ENCODE assay signal across 16 cellular contexts in the genomic region with DNA sequence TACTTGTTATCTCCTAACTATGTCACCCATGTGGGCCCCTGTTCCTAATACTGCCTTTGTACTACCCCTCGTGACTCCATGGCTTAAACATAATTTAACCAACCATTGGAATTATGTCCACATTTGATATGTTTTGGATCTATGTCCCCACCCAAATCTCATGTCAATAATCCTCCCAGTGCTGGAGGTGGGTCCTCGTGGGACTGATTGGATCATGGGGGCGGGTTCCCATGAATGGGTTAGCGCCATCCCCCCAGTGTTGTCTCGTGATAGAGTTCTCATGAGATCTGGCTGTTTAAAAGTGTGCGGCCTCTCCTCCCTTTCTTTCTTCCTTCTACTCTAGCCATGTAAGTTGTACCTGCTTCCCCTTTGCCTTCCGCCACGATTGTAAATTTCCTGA. TPM values are rescaled to one million over a fixed set of nuclear protein-coding genes. Genes with fewer than 3 reads are reported as not detected.
DNase-seq lines count a peak whose midpoint lies in the region; ATAC-seq and TF ChIP-seq lines count a peak whose summit lies in the region.
"Had no signal": no experiment of that assay in that cellular context is flagged by ENCODE, and none has a peak within 500 bp of the region (broad histone marks: within the 10 kb centered on the region; RNA-seq: fewer than 3 reads in every experiment).

No MANE protein-coding gene starts in this region.

- H3K23ac ChIP-seq in neuronal stem cell (ENCODE audit: low read depth, low read length, poor library complexity), result no peak overlapping the region

- no peak for ATAC-seq in activated CD8-positive, alpha-beta T cell treated with anti-CD3 and anti-CD28 coated beads for 36 hours
- ATAC-seq: WTC11 had no signal

- H3K27ac ChIP-seq in neuronal stem cell (replicated peaks; ENCODE audit: low read length), result no peak overlapping the region
- H3K27ac ChIP-seq: esophagus muscularis mucosa had no signal

- H4K8ac ChIP-seq in neuronal stem cell (ENCODE audit: low read depth, low read length), result no peak overlapping the region

- no peaks in the 10 kb centered on the region for H3K36me3 ChIP-seq in neuronal stem cell (replicated peaks in 1 of 2; ENCODE audit: control insufficient read depth in 2 of 2, insufficient read depth in 2 of 2, low read length in 2 of 2)
- H3K36me3 ChIP-seq: esophagus muscularis mucosa had no signal

- no peak for TF ChIP-seq CTCF in activated CD8-positive, alpha-beta T cell treated with anti-CD3 and anti-CD28 coated beads for 36 hours (IDR thresholded peaks at IDR 0.05)
- no peak for TF ChIP-seq CTCF in GM20000 (IDR thresholded peaks at IDR 0.05; ENCODE audit: extremely low read depth, missing control alignments)

- CTCF ChIA-PET in activated naive CD4-positive, alpha-beta T cell treated with anti-CD3 and anti-CD28 coated beads for 36 hours (lab: Charles Lee), result no interaction called here
- CTCF ChIA-PET in activated CD8-positive, alpha-beta T cell treated with anti-CD3 and anti-CD28 coated beads for 36 hours (lab: Charles Lee), result interaction anchor here (1.9 kb wide), 1 partner anchor 33 kb away, joined by 5 read pairs; no protein-coding TSS in a partner anchor

- H2BK5ac ChIP-seq in neuronal stem cell (ENCODE audit: low read length), result no peak overlapping the region

- DNase-seq in activated naive CD4-positive, alpha-beta T cell treated with anti-CD3 and anti-CD28 coated beads for 36 hours, result no peak
- DNase-seq in activated naive CD4-positive, alpha-beta T cell treated with Interleukin-2 at 50 U/mL for 16 hours, result no peak
- no peak for DNase-seq in activated CD8-positive, alpha-beta T cell treated with anti-CD3 and anti-CD28 coated beads for 36 hours
- DNase-seq in immature natural killer cell, result no peak
- DNase-seq in superior temporal gyrus (ENCODE audit: extremely low spot score), result peak; percentile 8
- no peak for DNase-seq in T-helper 9 cell
- no peak for DNase-seq in neuronal stem cell (ENCODE audit: low spot score)
- DNase-seq in GM20000 (ENCODE audit: low spot score), result no peak
- DNase-seq: HFFc6, islet precursor cell, NCI-H2107, NCI-H69 had no signal

- H3K4me1 ChIP-seq in neuronal stem cell (ENCODE audit: control insufficient read depth in 2 of 2, insufficient read depth in 1 of 2, low read depth in 1 of 2, low read length in 2 of 2), result no peaks in the 10 kb centered on the region
- H3K4me1 ChIP-seq: esophagus muscularis mucosa, Peyer's patch had no signal

- no peaks in the 10 kb centered on the region for H3K27me3 Mint-ChIP-seq in activated naive CD4-positive, alpha-beta T cell treated with anti-CD3 and anti-CD28 coated beads for 36 hours (ENCODE audit: low read depth)
- H3K27me3 Mint-ChIP-seq in activated CD8-positive, alpha-beta T cell treated with anti-CD3 and anti-CD28 coated beads for 36 hours, result no peaks in the 10 kb centered on the region
- H3K27me3 Mint-ChIP-seq in immature natural killer cell (ENCODE audit: low read depth in 3 of 3), result peaks cover 2 to 7% (median 4%) of the 10 kb centered on the region in 3 donors

- peak overlapping the region; percentile 51 for H3K4me3 Mint-ChIP-seq in activated naive CD4-positive, alpha-beta T cell treated with anti-CD3 and anti-CD28 coated beads for 36 hours
- H3K4me3 Mint-ChIP-seq in activated CD8-positive, alpha-beta T cell treated with anti-CD3 and anti-CD28 coated beads for 36 hours, result peak overlapping the region; percentile 64
- H3K4me3 Mint-ChIP-seq in immature natural killer cell, result peak overlapping the region in 4 of 5 donors; percentile 11 to 61 (median 47)
- H3K4me3 Mint-ChIP-seq: HFFc6, mesothelial cell of epicardium, WTC11 had no signal

- no peak overlapping the region for H3K4ac ChIP-seq in neuronal stem cell (ENCODE audit: low read length)

- no peak overlapping the region for H3K4me3 ChIP-seq in neuronal stem cell (ENCODE audit: low read length in 2 of 2)
- H3K4me3 ChIP-seq: esophagus muscularis mucosa, Peyer's patch had no signal

- POLR2A ChIA-PET in activated CD8-positive, alpha-beta T cell treated with anti-CD3 and anti-CD28 coated beads for 36 hours (lab: Charles Lee), result interaction anchor here (0.6 to 1.4 kb wide), 2 partner anchors 20 to 349 kb away, joined by 3 to 5 read pairs; partner anchors contain the start of gene SETD4

- no peaks in the 10 kb centered on the region for H3K9me3 Mint-ChIP-seq in activated naive CD4-positive, alpha-beta T cell treated with anti-CD3 and anti-CD28 coated beads for 36 hours
- H3K9me3 Mint-ChIP-seq in activated CD8-positive, alpha-beta T cell treated with anti-CD3 and anti-CD28 coated beads for 36 hours, result no peaks in the 10 kb centered on the region
- H3K9me3 Mint-ChIP-seq in immature natural killer cell, result no peaks in the 10 kb centered on the region
- H3K9me3 Mint-ChIP-seq: HFFc6, mesothelial cell of epicardium had no signal

- H2AK5ac ChIP-seq in neuronal stem cell (ENCODE audit: low read depth, low read length), result no peak overlapping the region

- no peak overlapping the region for H4K91ac ChIP-seq in neuronal stem cell (ENCODE audit: low read depth, low read length, poor library complexity)

- H3K14ac ChIP-seq in neuronal stem cell (ENCODE audit: low read length), result no peak overlapping the region

- H3K79me1 ChIP-seq in neuronal stem cell (ENCODE audit: low read depth, low read length), result no peaks in the 10 kb centered on the region

- peaks cover 0 to 26% (median 0%) of the 10 kb centered on the region in 3 experiments for H3K27me3 ChIP-seq in neuronal stem cell (ENCODE audit: control insufficient read depth in 3 of 3, insufficient read depth in 3 of 3, low read depth in 1 of 3, low read length in 3 of 3)
- H3K27me3 ChIP-seq: esophagus muscularis mucosa, Peyer's patch had no signal

- H3K9me3 ChIP-seq in neuronal stem cell (replicated peaks in 1 of 2; ENCODE audit: control insufficient read depth in 2 of 2, insufficient read depth in 1 of 2, low read depth in 1 of 2, low read length in 2 of 2), result no peaks in the 10 kb centered on the region
- H3K9me3 ChIP-seq: esophagus muscularis mucosa, Peyer's patch had no signal

- H3K4me1 Mint-ChIP-seq in activated naive CD4-positive, alpha-beta T cell treated with anti-CD3 and anti-CD28 coated beads for 36 hours (ENCODE audit: low read depth), result peaks cover 33% of the 10 kb centered on the region
- peaks cover 33% of the 10 kb centered on the region for H3K4me1 Mint-ChIP-seq in activated CD8-positive, alpha-beta T cell treated with anti-CD3 and anti-CD28 coated beads for 36 hours (ENCODE audit: low read depth)
- peaks cover 21% of the 10 kb centered on the region in 2 donors for H3K4me1 Mint-ChIP-seq in immature natural killer cell
- H3K4me1 Mint-ChIP-seq: mesothelial cell of epicardium had no signal

- H2BK120ac ChIP-seq in neuronal stem cell (ENCODE audit: low read depth, low read length), result no peak overlapping the region

- H2BK15ac ChIP-seq in neuronal stem cell (ENCODE audit: low read length), result no peak overlapping the region

- H2AFZ ChIP-seq in neuronal stem cell (ENCODE audit: low read length), result no peak overlapping the region

- WGBS in neuronal stem cell (ENCODE audit: extremely low coverage in 2 of 2, insufficient read length in 2 of 2, insufficient replicate concordance in 1 of 2), 2 donors, result no CpG with 5 or more reads among the region's 8 CpGs

- peak overlapping the region; percentile 82 for H3K27ac Mint-ChIP-seq in activated naive CD4-positive, alpha-beta T cell treated with anti-CD3 and anti-CD28 coated beads for 36 hours
- H3K27ac Mint-ChIP-seq in activated CD8-positive, alpha-beta T cell treated with anti-CD3 and anti-CD28 coated beads for 36 hours, result peak overlapping the region; percentile 89
- H3K27ac Mint-ChIP-seq in immature natural killer cell, result peak overlapping the region in 3 of 6 donors; percentile 2 to 85 (median 64)
- H3K27ac Mint-ChIP-seq: HFFc6, mesothelial cell of epicardium, WTC11 had no signal

- peaks cover 2% of the 10 kb centered on the region for H3K36me3 Mint-ChIP-seq in activated naive CD4-positive, alpha-beta T cell treated with anti-CD3 and anti-CD28 coated beads for 36 hours (ENCODE audit: low read depth)
- H3K36me3 Mint-ChIP-seq in activated CD8-positive, alpha-beta T cell treated with anti-CD3 and anti-CD28 coated beads for 36 hours (ENCODE audit: low read depth), result no peaks in the 10 kb centered on the region
- peaks cover 0 to 3% (median 0%) of the 10 kb centered on the region in 3 donors for H3K36me3 Mint-ChIP-seq in immature natural killer cell
- H3K36me3 Mint-ChIP-seq: mesothelial cell of epicardium had no signal

- intact Hi-C loops in activated naive CD4-positive, alpha-beta T cell treated with anti-CD3 and anti-CD28 coated beads for 36 hours (cut with micrococcal nuclease), result loop anchor here (1.0 kb wide), 2 partner anchors 10 to 19 kb away; partner anchors contain the start of gene SETD4
- intact Hi-C loops in activated CD8-positive, alpha-beta T cell treated with anti-CD3 and anti-CD28 coated beads for 36 hours (cut with micrococcal nuclease), result no loop called here

- no peak overlapping the region for H2BK12ac ChIP-seq in neuronal stem cell (ENCODE audit: low read length)

- H3K4me2 ChIP-seq in neuronal stem cell (ENCODE audit: insufficient read depth, low read length, poor library complexity, severe bottlenecking), result no peak overlapping the region

- H3K18ac ChIP-seq in neuronal stem cell (ENCODE audit: low read length), result no peak overlapping the region

- no peak overlapping the region for H3K9ac ChIP-seq in neuronal stem cell (ENCODE audit: low read depth, low read length, poor library complexity)

RNA-seq across cellular contexts. Expression of gene CBR1, which starts 9.8 kb away (rescaled TPM):
- 10 to 100 TPM; 27.7 to 30.4 TPM for total RNA-seq in activated naive CD4-positive, alpha-beta T cell treated with anti-CD3 and anti-CD28 coated beads for 36 hours
- total RNA-seq in activated CD8-positive, alpha-beta T cell treated with anti-CD3 and anti-CD28 coated beads for 36 hours, result 10 to 100 TPM; 37.1 to 43.2 TPM
- polyA plus RNA-seq in immature natural killer cell, result 10 to 100 TPM; 60.1 to 69.6 (median 62.1) TPM
- 9.9 TPM for polyA plus RNA-seq in neuronal stem cell (2013, experiment 1 of 2)
- polyA plus RNA-seq in neuronal stem cell (2013, experiment 2 of 2), result 10.5 TPM

RNA-seq across cellular contexts. Expression of gene SETD4, which starts 19.3 kb away (rescaled TPM):
- total RNA-seq in activated naive CD4-positive, alpha-beta T cell treated with anti-CD3 and anti-CD28 coated beads for 36 hours, result 10 to 100 TPM; 14.8 to 15.2 TPM
- 10 to 100 TPM; 18.5 to 19.1 TPM for total RNA-seq in activated CD8-positive, alpha-beta T cell treated with anti-CD3 and anti-CD28 coated beads for 36 hours
- polyA plus RNA-seq in immature natural killer cell, result 10 to 100 TPM in 1 of 3 donors, 1 to 10 TPM in 2; 6.5 to 11.2 (median 8.6) TPM
- polyA plus RNA-seq in neuronal stem cell (2013, experiment 1 of 2), result 16.1 TPM
- 15.6 TPM for polyA plus RNA-seq in neuronal stem cell (2013, experiment 2 of 2)

RNA-seq across cellular contexts. Expression of gene CBR3, which starts 55.2 kb away (rescaled TPM):
- total RNA-seq in activated naive CD4-positive, alpha-beta T cell treated with anti-CD3 and anti-CD28 coated beads for 36 hours, result 10 to 100 TPM; 13.3 to 13.7 TPM
- 10 to 100 TPM; 13.5 to 14.8 TPM for total RNA-seq in activated CD8-positive, alpha-beta T cell treated with anti-CD3 and anti-CD28 coated beads for 36 hours
- polyA plus RNA-seq in immature natural killer cell, result 1 to 10 TPM; 1.1 to 5.1 (median 1.5) TPM
- polyA plus RNA-seq in neuronal stem cell (2013, experiment 1 of 2), result not detected
- 0.06 TPM for polyA plus RNA-seq in neuronal stem cell (2013, experiment 2 of 2)
